Comparison of ENCODE assay signal across 15 cellular contexts in the genomic region with DNA sequence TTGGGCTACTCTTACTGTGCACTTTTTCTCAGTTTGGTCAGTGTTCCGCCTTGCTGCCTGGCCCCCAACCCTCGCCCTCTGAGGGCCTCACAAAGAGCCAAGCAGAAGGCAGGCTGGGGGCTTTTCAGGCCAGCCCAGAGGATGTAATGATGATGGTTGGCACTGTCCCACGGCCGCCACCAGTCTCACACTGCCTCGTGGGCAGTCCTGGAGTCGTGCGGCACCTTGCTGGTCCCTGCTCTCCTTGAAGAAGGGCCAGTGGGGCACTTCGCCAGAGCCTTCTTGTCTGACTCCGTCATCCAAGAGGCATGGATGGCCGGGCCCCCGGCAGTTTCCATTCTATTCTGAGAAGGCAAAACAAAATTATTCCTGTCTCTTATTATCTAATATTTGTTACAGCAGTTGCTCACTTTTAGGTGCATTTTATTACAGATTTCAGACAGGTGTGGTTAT. TPM values are rescaled to one million over a fixed set of nuclear protein-coding genes. Genes with fewer than 3 reads are reported as not detected.
A peak's percentile ranks its signal among the peaks of the same experiment; 100 is the strongest.
DNase-seq lines count a peak whose midpoint lies in the region; ATAC-seq and TF ChIP-seq lines count a peak whose summit lies in the region.
"Had no signal": no experiment of that assay in that cellular context is flagged by ENCODE, and none has a peak within 500 bp of the region (broad histone marks: within the 10 kb centered on the region; RNA-seq: fewer than 3 reads in every experiment).

No MANE protein-coding gene starts in this region.

- no peak for DNase-seq in stimulated activated naive CD8-positive, alpha-beta T cell treated with anti-CD3 and anti-CD28 coated beads, Interleukin-15, amount 100 ng/mL, for 72 hours
- DNase-seq in stimulated activated naive CD8-positive, alpha-beta T cell treated with anti-CD3 and anti-CD28 coated beads, Interleukin-15, Interleukin-2, amounts not matched to agents 100 U/mL and 50 U/mL, for 24 hours: no peak
- DNase-seq in ascending aorta (ENCODE audit: low spot score in 2 of 2) (no peak), mesenchymal stem cell (no peak), NCI-H1417 treated with DMSO at 0.1 percent for 48 hours (lab: John Stamatoyannopoulos, UW) (no peak), T-cell (no peak)
- DNase-seq: effector CD4-positive, alpha-beta T cell; PC-3; SW 1271 had no signal

- peak overlapping the region in 1 of 2 experiments; percentile 35 for H3K18ac ChIP-seq in mesenchymal stem cell (ENCODE audit: low read depth in 1 of 2, low read length in 2 of 2)

- H3K4me3 ChIP-seq in ascending aorta (no peak overlapping the region), mesenchymal stem cell (ENCODE audit: insufficient read depth in 1 of 2, low read depth in 1 of 2, low read length in 2 of 2) (no peak overlapping the region)
- H3K4me3 ChIP-seq: HAP-1, K562, lung had no signal

- H3K27ac Mint-ChIP-seq in stimulated activated naive CD8-positive, alpha-beta T cell treated with anti-CD3 and anti-CD28 coated beads, Interleukin-15, amount 100 ng/mL, for 72 hours: peak overlapping the region in 1 of 2 donors; percentile 62
- no peak overlapping the region for H3K27ac Mint-ChIP-seq in T-cell

- no peak overlapping the region for H2BK120ac ChIP-seq in mesenchymal stem cell (ENCODE audit: low read depth, low read length)

- H3K9me3 ChIP-seq in ascending aorta (no peaks in the 10 kb centered on the region), mesenchymal stem cell (ENCODE audit: control insufficient read depth, low read length) (no peaks in the 10 kb centered on the region)
- H3K9me3 ChIP-seq: HAP-1 had no signal

- no peak overlapping the region for H4K91ac ChIP-seq in mesenchymal stem cell (ENCODE audit: low read length)

- no peak overlapping the region for H3K14ac ChIP-seq in mesenchymal stem cell (ENCODE audit: low read length in 2 of 2)

- H3K23ac ChIP-seq in mesenchymal stem cell (ENCODE audit: low read length in 2 of 2): no peak overlapping the region

- H4K8ac ChIP-seq in mesenchymal stem cell (ENCODE audit: low read length): peak overlapping the region; percentile 66

- no peak overlapping the region for H2BK12ac ChIP-seq in mesenchymal stem cell (ENCODE audit: low read length in 2 of 2)

- H3K27me3 Mint-ChIP-seq in stimulated activated naive CD8-positive, alpha-beta T cell treated with anti-CD3 and anti-CD28 coated beads, Interleukin-15, amount 100 ng/mL, for 72 hours: no peaks in the 10 kb centered on the region
- H3K27me3 Mint-ChIP-seq in T-cell: no peaks in the 10 kb centered on the region

- peak overlapping the region in 1 of 2 experiments; percentile 6 for H3K4ac ChIP-seq in mesenchymal stem cell (ENCODE audit: low read depth in 1 of 2, low read length in 2 of 2)

- H2AK5ac ChIP-seq in mesenchymal stem cell (ENCODE audit: low read length, severe bottlenecking): no peak overlapping the region

- no peak overlapping the region for H2AFZ ChIP-seq in mesenchymal stem cell (ENCODE audit: low read depth, low read length)

- intact Hi-C loops in ascending aorta (cut with DNase I): loop anchor here (5.0 kb wide), 2 partner anchors 102 to 1312 kb away; a partner anchor contains a TSS

- no peak overlapping the region for H3K4me2 ChIP-seq in mesenchymal stem cell (ENCODE audit: low read length, poor library complexity, severe bottlenecking)

- no peaks in the 10 kb centered on the region for H3K9me3 Mint-ChIP-seq in stimulated activated naive CD8-positive, alpha-beta T cell treated with anti-CD3 and anti-CD28 coated beads, Interleukin-15, amount 100 ng/mL, for 72 hours
- no peaks in the 10 kb centered on the region for H3K9me3 Mint-ChIP-seq in T-cell
- H3K9me3 Mint-ChIP-seq: neural crest cell had no signal

- no peak for TF ChIP-seq CTCF in ascending aorta (IDR thresholded peaks at IDR 0.05)

- peak overlapping the region; percentile 4 to 25 for H3K4me3 Mint-ChIP-seq in stimulated activated naive CD8-positive, alpha-beta T cell treated with anti-CD3 and anti-CD28 coated beads, Interleukin-15, amount 100 ng/mL, for 72 hours
- H3K4me3 Mint-ChIP-seq in T-cell: no peak overlapping the region
- H3K4me3 Mint-ChIP-seq: neural crest cell had no signal

- H2BK15ac ChIP-seq in mesenchymal stem cell (ENCODE audit: low read depth, poor library complexity, severe bottlenecking): no peak overlapping the region

- no peak overlapping the region for H3K9ac ChIP-seq in mesenchymal stem cell (ENCODE audit: low read length)

- peaks cover 24% of the 10 kb centered on the region for H3K36me3 Mint-ChIP-seq in T-cell

- 86% methylated on average over 8 of the region's 11 CpGs for WGBS in mesenchymal stem cell

- H2BK5ac ChIP-seq in mesenchymal stem cell (ENCODE audit: low read depth, low read length, poor library complexity, severe bottlenecking): no peak overlapping the region

- peaks cover 90% of the 10 kb centered on the region for H3K4me1 Mint-ChIP-seq in stimulated activated naive CD8-positive, alpha-beta T cell treated with anti-CD3 and anti-CD28 coated beads, Interleukin-15, amount 100 ng/mL, for 72 hours
- H3K4me1 Mint-ChIP-seq in T-cell: peaks cover 61 to 74% (median 73%) of the 10 kb centered on the region in 3 donors

- H3K79me1 ChIP-seq in mesenchymal stem cell (replicated peaks; ENCODE audit: low read length, poor library complexity, severe bottlenecking): peaks cover 20% of the 10 kb centered on the region

- H3K4me1 ChIP-seq in ascending aorta (peaks cover 23 to 41% of the 10 kb centered on the region in 2 donors), mesenchymal stem cell (ENCODE audit: control insufficient read depth, insufficient read depth, low read depth, low read length) (peaks cover 35% of the 10 kb centered on the region)

- POLR2A ChIA-PET in T-cell (lab: Charles Lee): no interaction called here

- H3K27me3 ChIP-seq in ascending aorta (no peaks in the 10 kb centered on the region), mesenchymal stem cell (ENCODE audit: control insufficient read depth in 1 of 2, insufficient read depth in 1 of 2, low read length in 2 of 2) (no peaks in the 10 kb centered on the region)

- H3K36me3 ChIP-seq in ascending aorta (peaks cover 6 to 10% of the 10 kb centered on the region in 2 donors), mesenchymal stem cell (ENCODE audit: control insufficient read depth in 1 of 2, insufficient read depth in 2 of 2, low read depth in 1 of 2, low read length in 2 of 2) (peaks cover 15 to 22% of the 10 kb centered on the region in 2 experiments)

- CTCF ChIA-PET in T-cell (lab: Charles Lee): interaction anchor here in 1 of 2 donors (1.6 kb wide), 1 partner anchor 11 kb away, joined by 3 read pairs; no protein-coding TSS in a partner anchor

- no peak for ATAC-seq in stimulated activated naive CD8-positive, alpha-beta T cell treated with anti-CD3 and anti-CD28 coated beads, Interleukin-15, amount 100 ng/mL, for 72 hours
- no peak for ATAC-seq in stimulated activated naive CD8-positive, alpha-beta T cell treated with anti-CD3 and anti-CD28 coated beads, Interleukin-15, Interleukin-2, amounts not matched to agents 100 U/mL and 50 U/mL, for 24 hours
- no peak for ATAC-seq in GM21381 (IDR thresholded peaks at IDR 0.05; ENCODE audit: unreplicated experiment)
- no peak for ATAC-seq in HG03095 (IDR thresholded peaks at IDR 0.05; ENCODE audit: unreplicated experiment)
- no peak for ATAC-seq in T-cell (replicated peaks in 1 of 4)
- ATAC-seq: K562, PC-3 had no signal

- H3K27ac ChIP-seq in ascending aorta (peak overlapping the region; percentile 12 to 62), mesenchymal stem cell (ENCODE audit: low read length, poor library complexity, severe bottlenecking) (no peak overlapping the region)

RNA-seq across cellular contexts. Expression of a gene that starts 21.0 kb away (rescaled TPM):
- total RNA-seq in ascending aorta (12.5 TPM), T-cell (10 to 100 TPM; 42.7 to 62.9 (median 45.6) TPM)
- 18.7 TPM for polyA plus RNA-seq in mesenchymal stem cell (2013, experiment 1 of 2)
- polyA plus RNA-seq in mesenchymal stem cell (2013, experiment 2 of 2): 19.1 TPM

Comparison
In these comparisons a context has a peak if more than half of its experiments do, and no peak if none do; other contexts are left out.
1. H3K4me3 Mint-ChIP-seq: peak in stimulated activated naive CD8-positive, alpha-beta T cell treated with anti-CD3 and anti-CD28 coated beads, Interleukin-15, amount 100 ng/mL, for 72 hours (2 of 2); none in T-cell (0 of 3).